ENCODE assay signal across 8 cellular contexts in the genomic region with DNA sequence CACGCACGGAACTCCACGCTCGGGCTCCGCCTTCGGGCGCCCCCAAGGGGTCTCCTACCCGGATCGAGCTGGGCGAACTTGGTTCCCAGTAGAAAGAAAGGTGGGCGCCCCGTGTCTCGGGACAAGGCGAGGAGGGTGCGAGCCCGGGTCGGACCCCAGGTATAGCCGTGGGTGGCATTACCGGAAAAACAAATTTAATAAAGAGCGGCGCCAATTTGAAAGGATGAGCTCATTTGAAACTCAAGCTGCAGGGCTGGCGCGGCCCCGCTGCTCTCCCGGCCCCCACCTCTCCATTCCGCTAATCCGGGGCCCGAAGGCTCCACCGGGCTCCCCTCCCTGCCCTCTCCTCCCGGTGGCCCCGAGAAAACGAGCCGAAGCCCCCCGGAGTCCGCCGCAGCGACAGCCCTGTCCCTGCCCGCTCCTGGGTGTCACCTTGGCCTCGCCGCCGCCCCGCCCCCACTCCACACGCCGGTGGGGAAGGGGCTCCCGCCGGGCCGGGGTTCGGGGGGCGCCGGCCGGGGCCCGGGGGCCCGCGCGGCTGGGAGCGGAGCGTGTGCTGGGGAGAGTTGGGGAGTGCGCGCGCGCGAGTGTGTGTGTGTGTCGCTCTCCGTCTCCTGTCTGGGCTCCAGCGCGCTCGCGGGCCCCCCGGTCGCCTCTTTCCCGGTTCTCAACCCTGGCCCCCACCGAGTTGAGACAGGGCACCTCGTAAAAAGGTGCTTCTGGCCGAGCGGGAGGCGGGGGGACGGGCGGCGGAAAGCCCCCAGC. TPM values are rescaled to one million over a fixed set of nuclear protein-coding genes. Genes with fewer than 3 reads are reported as not detected.
DNase-seq lines count a peak whose midpoint lies in the region; TF ChIP-seq lines count a peak whose summit lies in the region.

No MANE protein-coding gene starts in this region.

- POLR2A ChIA-PET in MCF 10A (lab: Yijun Ruan, JAX), result interaction anchor here (0.6 to 6.4 kb wide), 36 partner anchors 11 to 1255 kb away, joined by 3 to 154 read pairs (median 8); a partner anchor contains a TSS

- no peak for TF ChIP-seq POLR2A in Peyer's patch (IDR thresholded peaks at IDR 0.05)

- peak overlapping the region; percentile 46 to 92 (median 67) for H3K4me3 ChIP-seq in Peyer's patch

- CTCF ChIA-PET in MCF 10A (lab: Yijun Ruan, JAX), result interaction anchor here (0.6 to 1.8 kb wide), 13 partner anchors 10 to 163 kb away, joined by 3 to 7 read pairs (median 4); no protein-coding TSS in a partner anchor

- no TSS peak for BruUV-seq in MCF 10A (replicated peaks; lab: Mats Ljungman, UMichigan)

- H3K36me3 ChIP-seq in Peyer's patch, result no peaks in the 10 kb centered on the region

- DNase-seq in NCI-H82 (lab: John Stamatoyannopoulos, UW) (peak; percentile 85), NCI-H82 treated with DMSO at 0.1 percent for 48 hours (lab: John Stamatoyannopoulos, UW; ENCODE audit: unreplicated experiment) (no peak), Peyer's patch (peak in 2 of 3 donors; percentile 70 to 76), MCF 10A (ENCODE audit: unreplicated experiment) (peak; percentile 47), immature natural killer cell (peak in 2 of 3 donors; percentile 21), NCI-H2081 treated with DMSO at 0.1 percent for 48 hours (lab: John Stamatoyannopoulos, UW) (no peak)
- peak; percentile 6 for DNase-seq in stimulated activated CD4-positive, alpha-beta T cell treated with anti-CD3 and anti-CD28 coated beads, Interleukin-2, amount 100 ng/mL, for 4 hours (ENCODE audit: low read depth)
- DNase-seq in NK-92 treated with Interleukin-12 subunit alpha and Interleukin-12 subunit beta, amount 100 ng/mL, for 24 hours (lab: John Stamatoyannopoulos, UW), result no peak

- no peaks in the 10 kb centered on the region for H3K9me3 ChIP-seq in Peyer's patch

- no peaks in the 10 kb centered on the region for H3K27me3 Mint-ChIP-seq in MCF 10A (ENCODE audit: insufficient read depth, unreplicated experiment)
- H3K27me3 Mint-ChIP-seq in immature natural killer cell (ENCODE audit: low read depth in 3 of 3), result peaks cover 8 to 34% (median 26%) of the 10 kb centered on the region in 3 donors

- H3K4me3 Mint-ChIP-seq in MCF 10A (ENCODE audit: unreplicated experiment) (peak overlapping the region; percentile 96), immature natural killer cell (peak overlapping the region; percentile 80 to 88 (median 85))

- H3K4me1 Mint-ChIP-seq in MCF 10A (ENCODE audit: insufficient read depth, unreplicated experiment), result peaks cover 28% of the 10 kb centered on the region
- peaks cover 18 to 21% of the 10 kb centered on the region in 2 donors for H3K4me1 Mint-ChIP-seq in immature natural killer cell

- no peaks in the 10 kb centered on the region for H3K27me3 ChIP-seq in Peyer's patch

- peaks cover 0 to 15% (median 8%) of the 10 kb centered on the region in 4 donors for H3K4me1 ChIP-seq in Peyer's patch

- H3K9me3 Mint-ChIP-seq in MCF 10A (ENCODE audit: unreplicated experiment) (no peaks in the 10 kb centered on the region), immature natural killer cell (no peaks in the 10 kb centered on the region)

- intact Hi-C loops in MCF 10A (cut with micrococcal nuclease), result loop anchor here (2.0 to 5.0 kb wide), 3 partner anchors 56 to 166 kb away; no protein-coding TSS in a partner anchor

- TF ChIP-seq CTCF in Peyer's patch (IDR thresholded peaks at IDR 0.05) (no peak), MCF 10A (IDR thresholded peaks at IDR 0.05; ENCODE audit: unreplicated experiment) (no peak)

- H3K27ac ChIP-seq in Peyer's patch, result peak overlapping the region; percentile 65 to 98 (median 88)

- H3K27ac Mint-ChIP-seq in MCF 10A (ENCODE audit: low read depth, unreplicated experiment), result peak overlapping the region; percentile 99
- H3K27ac Mint-ChIP-seq in immature natural killer cell, result peak overlapping the region in 1 of 6 donors; percentile 20

- peaks cover 9% of the 10 kb centered on the region for H3K36me3 Mint-ChIP-seq in MCF 10A (ENCODE audit: insufficient read depth, unreplicated experiment)
- no peaks in the 10 kb centered on the region for H3K36me3 Mint-ChIP-seq in immature natural killer cell

RNA-seq across cellular contexts. Expression of a gene that starts 1.4 kb away (rescaled TPM):
- total RNA-seq in Peyer's patch, result 100 to 1,000 TPM in 2 of 4 donors, 10 to 100 TPM in 2; 61.9 to 116 (median 99.8) TPM
- total RNA-seq in MCF 10A (2022), result 108 and 154 TPM in 2 replicates
- polyA plus RNA-seq in immature natural killer cell, result under 1 TPM; 0.42 to 0.86 (median 0.43) TPM

Comparison
In these comparisons a context has a peak if more than half of its experiments do, and no peak if none do; other contexts are left out.
1. DNase-seq: peak in NCI-H82 (single experiment), Peyer's patch (2 of 3), MCF 10A (single experiment), immature natural killer cell (2 of 3) and stimulated activated CD4-positive, alpha-beta T cell treated with anti-CD3 and anti-CD28 coated beads, Interleukin-2, amount 100 ng/mL, for 4 hours (single experiment); none in NCI-H82 treated with DMSO at 0.1 percent for 48 hours (single experiment), NK-92 treated with Interleukin-12 subunit alpha and Interleukin-12 subunit beta, amount 100 ng/mL, for 24 hours (single experiment) and NCI-H2081 treated with DMSO at 0.1 percent for 48 hours (single experiment).